Comparison of ENCODE assay signal across 12 cellular contexts in genomic region chr2:217106650-217107014, GRCh38.
DNase-seq lines count a peak whose midpoint lies in the region; ATAC-seq and TF ChIP-seq lines count a peak whose summit lies in the region.
"Had no signal": no experiment of that assay in that cellular context is flagged by ENCODE, and none has a peak within 500 bp of the region (broad histone marks: within the 10 kb centered on the region; RNA-seq: fewer than 3 reads in every experiment).

No MANE protein-coding gene starts in this region.

- no peaks in the 10 kb centered on the region for H3K36me3 ChIP-seq in left ventricle myocardium inferior

- DNase-seq in left ventricle myocardium inferior (no peak), left ventricle myocardium superior (no peak), RKO (ENCODE audit: low spot score) (peak; percentile 8), fibroblast of pulmonary artery (ENCODE audit: low read depth) (peak; percentile 35), NCI-H1417 (lab: John Stamatoyannopoulos, UW) (no peak)
- DNase-seq in activated CD8-positive, alpha-beta memory T cell treated with anti-CD3 and anti-CD28 coated beads, Interleukin-2, amount 50 U/mL, for 4 hours: no peak
- no peak for DNase-seq in stimulated activated CD4-positive, alpha-beta T cell treated with anti-CD3 and anti-CD28 coated beads, Interleukin-4, amount 100 ng/mL, for 1 hour
- DNase-seq: activated T-cell treated with anti-CD3 and anti-CD28 coated beads, Interleukin-2, amount 50 U/mL, for 24 hours; foreskin melanocyte; nucleus accumbens had no signal

- no peaks in the 10 kb centered on the region for H3K9me3 ChIP-seq in left ventricle myocardium inferior (replicated peaks)

- no peak overlapping the region for H3K27ac ChIP-seq in left ventricle myocardium inferior (replicated peaks)

- peak; percentile 26 for TF ChIP-seq CTCF in left ventricle myocardium inferior (IDR thresholded peaks at IDR 0.05; ENCODE audit: borderline replicate concordance)
- TF ChIP-seq CTCF in fibroblast of pulmonary artery (IDR thresholded peaks at IDR 0.05; ENCODE audit: low read length, missing control alignments): peak; percentile 57

- intact Hi-C loops in left ventricle myocardium inferior (cut with micrococcal nuclease) (no loop called here), left ventricle myocardium superior (cut with micrococcal nuclease) (no loop called here)

- H3K4me1 ChIP-seq in left ventricle myocardium inferior: no peaks in the 10 kb centered on the region

- H3K27me3 ChIP-seq in left ventricle myocardium inferior (ENCODE audit: low read depth): no peaks in the 10 kb centered on the region

- H3K4me3 ChIP-seq in left ventricle myocardium inferior (no peak overlapping the region), fibroblast of pulmonary artery (replicated peaks; ENCODE audit: low read depth, low read length) (no peak overlapping the region)

- ATAC-seq in left ventricle myocardium superior: no peak
- ATAC-seq in HG03378 (IDR thresholded peaks at IDR 0.05; ENCODE audit: unreplicated experiment): no peak
- ATAC-seq: stimulated activated memory B cell treated with anti-CD40 and anti-IgM and Interleukin-4, amounts not matched to agents 10 μg/mL and 1 μg/mL and 100 μg/mL, for 72 hours had no signal

Comparison
In these comparisons a context has a peak if more than half of its experiments do, and no peak if none do; other contexts are left out.
1. DNase-seq: peak in RKO (single experiment) and fibroblast of pulmonary artery (single experiment); none in left ventricle myocardium inferior (single experiment), left ventricle myocardium superior (single experiment), activated CD8-positive, alpha-beta memory T cell treated with anti-CD3 and anti-CD28 coated beads, Interleukin-2, amount 50 U/mL, for 4 hours (single experiment), stimulated activated CD4-positive, alpha-beta T cell treated with anti-CD3 and anti-CD28 coated beads, Interleukin-4, amount 100 ng/mL, for 1 hour (single experiment) and NCI-H1417 (0 of 3).